ENCODE assay signal across 8 cellular contexts in genomic region chr11:10809373-10810199, GRCh38. TPM values are rescaled to one million over a fixed set of nuclear protein-coding genes. Genes with fewer than 3 reads are reported as not detected.
DNase-seq lines count a peak whose midpoint lies in the region; ATAC-seq, FAIRE-seq and TF ChIP-seq lines count a peak whose summit lies in the region.

No MANE protein-coding gene starts in this region.

- ATAC-seq in GM19395 (IDR thresholded peaks at IDR 0.05; ENCODE audit: unreplicated experiment) (peak; percentile 34), HG03457 (IDR thresholded peaks at IDR 0.05; ENCODE audit: unreplicated experiment) (peak; percentile 21), right lobe of liver (peak; percentile 20 to 45 (median 24))

- H3K4me3 ChIP-seq in right lobe of liver: peak overlapping the region; percentile 57 to 98 (median 83)

- DNase-seq in D341Med (ENCODE audit: low spot score): peak; percentile 75
- peak; percentile 25 for DNase-seq in T follicular helper cell (ENCODE audit: low read depth)
- DNase-seq in right lobe of liver: peak in 2 of 3 donors; percentile 49 to 71
- DNase-seq in stimulated activated CD8-positive, alpha-beta memory T cell treated with anti-CD3 and anti-CD28 coated beads, Interleukin-4, amount 100 ng/mL, for 48 hours: peak; percentile 59
- DNase-seq in D721Med (ENCODE audit: insufficient read length, low spot score): no peak

- H3K4me1 Mint-ChIP-seq in dendritic cell treated with granulocyte-macrophage colony-stimulating factor and Interleukin-4, amounts not matched to agents 40 ng/mL and 50 ng/mL, for 4 days (ENCODE audit: low read depth): peaks cover 29% of the 10 kb centered on the region

- no peaks in the 10 kb centered on the region for H3K9me3 ChIP-seq in right lobe of liver

- H3K9me3 Mint-ChIP-seq in dendritic cell treated with granulocyte-macrophage colony-stimulating factor and Interleukin-4, amounts not matched to agents 40 ng/mL and 50 ng/mL, for 4 days: no peaks in the 10 kb centered on the region

- no peaks in the 10 kb centered on the region for H3K27me3 ChIP-seq in right lobe of liver

- H3K27me3 Mint-ChIP-seq in dendritic cell treated with granulocyte-macrophage colony-stimulating factor and Interleukin-4, amounts not matched to agents 40 ng/mL and 50 ng/mL, for 4 days: peaks cover 3% of the 10 kb centered on the region

- TF ChIP-seq POLR2A in right lobe of liver (IDR thresholded peaks at IDR 0.05): no peak

- peak overlapping the region; percentile 95 to 99 (median 97) for H3K27ac ChIP-seq in right lobe of liver

- no peak for TF ChIP-seq CTCF in right lobe of liver (IDR thresholded peaks at IDR 0.05)
- TF ChIP-seq CTCF in D721Med (IDR thresholded peaks at IDR 0.05; ENCODE audit: insufficient read depth, missing control alignments): no peak

- H3K27ac Mint-ChIP-seq in dendritic cell treated with granulocyte-macrophage colony-stimulating factor and Interleukin-4, amounts not matched to agents 40 ng/mL and 50 ng/mL, for 4 days: peak overlapping the region; percentile 99

- WGBS in right lobe of liver (ENCODE audit: insufficient coverage, low coverage, low lambda C conversion rate, missing lambda C conversion rate): 3% methylated on average over 20 of the region's 29 CpGs

- peak overlapping the region; percentile 92 for H3K4me3 Mint-ChIP-seq in dendritic cell treated with granulocyte-macrophage colony-stimulating factor and Interleukin-4, amounts not matched to agents 40 ng/mL and 50 ng/mL, for 4 days

- intact Hi-C loops in dendritic cell treated with granulocyte-macrophage colony-stimulating factor and Interleukin-4, amounts not matched to agents 40 ng/mL and 50 ng/mL, for 4 days (cut with micrococcal nuclease): loop anchor here (2.0 to 10.0 kb wide), 3 partner anchors 49 to 123 kb away; partner anchors contain the start of genes CTR9 and ZBED5
- intact Hi-C loops in right lobe of liver (cut with DNase I): no loop called here

- H3K36me3 ChIP-seq in right lobe of liver: peaks cover 10 to 24% (median 19%) of the 10 kb centered on the region in 4 donors

- no peak for FAIRE-seq in D721Med (lab: Jason Lieb, UNC)

- peaks cover 42% of the 10 kb centered on the region for H3K36me3 Mint-ChIP-seq in dendritic cell treated with granulocyte-macrophage colony-stimulating factor and Interleukin-4, amounts not matched to agents 40 ng/mL and 50 ng/mL, for 4 days (ENCODE audit: low read depth)

- H3K4me1 ChIP-seq in right lobe of liver: peaks cover 0 to 23% (median 10%) of the 10 kb centered on the region in 4 donors

RNA-seq across cellular contexts. Expression of gene EIF4G2, which starts 0.9 kb away (rescaled TPM):
- total RNA-seq in right lobe of liver: 100 to 1,000 TPM; 229 to 373 (median 302) TPM

RNA-seq across cellular contexts. Expression of gene ZBED5, which starts 48.3 kb away (rescaled TPM):
- 10 to 100 TPM in 2 of 6 experiments, 1 to 10 TPM in 4; 7.0 to 11.7 (median 8.7) TPM for total RNA-seq in right lobe of liver

RNA-seq across cellular contexts. Expression of gene CTR9, which starts 58.5 kb away (rescaled TPM):
- 10 to 100 TPM; 15.9 to 38.9 (median 20.0) TPM for total RNA-seq in right lobe of liver
